Comparison of ENCODE assay signal across 1 cellular context in the genomic region with DNA sequence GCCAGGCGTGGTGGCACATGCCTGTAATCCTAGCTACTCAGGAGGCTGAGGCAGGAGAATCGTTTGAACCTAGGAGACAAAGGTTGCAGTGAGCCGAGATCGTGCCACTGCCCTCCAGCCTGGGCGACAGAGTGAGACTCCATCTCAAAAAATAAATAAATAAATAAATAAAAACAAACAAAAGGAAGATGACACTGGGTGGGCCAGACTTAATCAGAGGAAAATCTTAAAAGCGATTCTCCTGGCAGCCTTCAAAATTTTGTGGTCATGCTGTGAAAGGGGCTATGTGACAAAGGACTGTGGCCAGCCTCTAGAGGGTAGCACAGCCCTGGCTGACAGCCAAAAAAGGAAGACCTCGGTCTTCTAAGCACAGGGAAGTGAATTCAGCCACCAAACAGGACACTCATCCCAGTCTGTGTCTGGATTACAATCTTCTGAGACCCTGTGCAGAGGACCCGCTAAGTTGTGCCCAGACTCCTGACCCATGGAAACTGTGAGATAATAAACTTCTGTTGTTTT.
TF ChIP-seq lines count a peak whose summit lies in the region.

No MANE protein-coding gene starts in this region.

TF ChIP-seq in GM12878, 131 proteins besides CTCF, POLR2A, EP300 and RAD21:
- no peak for TF ChIP-seq TBL1XR1 (IDR thresholded peaks at IDR 0.05; ENCODE audit: low read depth, low read length)
- TF ChIP-seq YY1 (IDR thresholded peaks at IDR 0.05; ENCODE audit: low read depth, low read length) = no peak
- TF ChIP-seq EGR1 (IDR thresholded peaks at IDR 0.05; ENCODE audit: borderline replicate concordance in 1 of 2, low read depth in 2 of 2, low read length in 2 of 2) = no peak
- TF ChIP-seq, protein P1, sequence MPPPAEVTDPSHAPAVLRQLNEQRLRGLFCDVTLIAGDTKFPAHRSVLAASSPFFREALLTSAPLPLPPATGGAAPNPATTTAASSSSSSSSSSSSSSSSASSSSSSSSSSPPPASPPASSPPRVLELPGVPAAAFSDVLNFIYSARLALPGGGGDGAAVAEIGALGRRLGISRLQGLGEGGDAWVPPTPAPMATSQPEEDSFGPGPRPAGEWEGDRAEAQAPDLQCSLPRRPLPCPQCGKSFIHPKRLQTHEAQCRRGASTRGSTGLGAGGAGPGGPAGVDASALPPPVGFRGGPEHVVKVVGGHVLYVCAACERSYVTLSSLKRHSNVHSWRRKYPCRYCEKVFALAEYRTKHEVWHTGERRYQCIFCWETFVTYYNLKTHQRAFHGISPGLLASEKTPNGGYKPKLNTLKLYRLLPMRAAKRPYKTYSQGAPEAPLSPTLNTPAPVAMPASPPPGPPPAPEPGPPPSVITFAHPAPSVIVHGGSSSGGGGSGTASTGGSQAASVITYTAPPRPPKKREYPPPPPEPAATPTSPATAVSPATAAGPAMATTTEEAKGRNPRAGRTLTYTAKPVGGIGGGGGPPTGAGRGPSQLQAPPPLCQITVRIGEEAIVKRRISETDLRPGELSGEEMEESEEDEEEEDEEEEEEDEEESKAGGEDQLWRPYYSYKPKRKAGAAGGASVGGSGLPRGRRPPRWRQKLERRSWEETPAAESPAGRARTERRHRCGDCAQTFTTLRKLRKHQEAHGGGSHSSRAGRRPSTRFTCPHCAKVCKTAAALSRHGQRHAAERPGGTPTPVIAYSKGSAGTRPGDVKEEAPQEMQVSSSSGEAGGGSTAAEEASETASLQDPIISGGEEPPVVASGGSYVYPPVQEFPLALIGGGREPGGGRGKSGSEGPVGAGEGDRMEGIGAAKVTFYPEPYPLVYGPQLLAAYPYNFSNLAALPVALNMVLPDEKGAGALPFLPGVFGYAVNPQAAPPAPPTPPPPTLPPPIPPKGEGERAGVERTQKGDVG (CRISPR knock-in tag; IDR thresholded peaks at IDR 0.05) = no peak
- no peak for TF ChIP-seq SIX5 (IDR thresholded peaks at IDR 0.05; ENCODE audit: low read depth, low read length, severe bottlenecking)
